ENCODE assay signal across 8 cellular contexts in the genomic region with DNA sequence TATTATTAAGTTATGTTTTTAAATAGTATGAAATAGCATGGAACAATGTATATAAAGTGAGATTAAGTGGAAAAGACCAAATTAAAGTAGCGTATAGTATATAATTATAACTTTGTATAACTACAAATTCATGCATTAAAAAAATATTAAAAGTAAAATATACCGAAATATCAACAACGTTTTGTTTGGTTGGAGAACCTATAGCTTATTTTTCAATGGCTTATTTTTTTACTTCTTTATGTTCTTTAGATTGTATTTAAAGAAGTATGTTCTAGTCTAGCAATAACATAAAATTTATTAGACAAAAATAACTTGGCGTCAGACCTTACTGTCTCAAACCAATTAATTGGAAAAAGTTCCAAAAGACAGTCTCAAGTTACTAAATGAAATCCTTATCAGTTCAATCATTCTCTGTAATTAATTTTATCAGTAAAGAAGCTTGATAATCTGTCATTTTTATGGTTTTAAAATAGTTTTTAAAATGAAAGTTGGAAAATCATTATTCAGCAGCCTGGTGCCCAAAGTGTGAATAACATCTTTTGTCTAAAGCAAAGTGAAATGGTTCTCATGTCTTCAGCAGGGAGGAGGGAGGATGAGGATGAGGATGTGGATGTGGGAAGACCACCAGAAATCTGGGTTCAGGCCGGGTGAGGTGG. TPM values are rescaled to one million over a fixed set of nuclear protein-coding genes. Genes with fewer than 3 reads are reported as not detected.
DNase-seq lines count a peak whose midpoint lies in the region; ATAC-seq, FAIRE-seq and TF ChIP-seq lines count a peak whose summit lies in the region.

No MANE protein-coding gene starts in this region.

- no peaks in the 10 kb centered on the region for H3K36me3 Mint-ChIP-seq in CD4-positive, CD25-positive, alpha-beta regulatory T cell
- H3K36me3 Mint-ChIP-seq in IgD-negative memory B cell, result no peaks in the 10 kb centered on the region

- H3K36me3 ChIP-seq in CD4-positive, CD25-positive, alpha-beta regulatory T cell (ENCODE audit: control insufficient read depth, insufficient read depth, low read length), result no peaks in the 10 kb centered on the region
- no peaks in the 10 kb centered on the region for H3K36me3 ChIP-seq in bronchial epithelial cell (ENCODE audit: control insufficient read depth, insufficient read depth, low read length)
- H3K36me3 ChIP-seq in muscle layer of duodenum (ENCODE audit: control insufficient read depth in 1 of 2, insufficient read depth in 2 of 2, low read length in 2 of 2), result no peaks in the 10 kb centered on the region

- peaks cover 0 to 1% (median 0%) of the 10 kb centered on the region in 7 donors for H3K9me3 Mint-ChIP-seq in CD4-positive, CD25-positive, alpha-beta regulatory T cell
- H3K9me3 Mint-ChIP-seq in IgD-negative memory B cell, result no peaks in the 10 kb centered on the region

- H3K4me1 Mint-ChIP-seq in CD4-positive, CD25-positive, alpha-beta regulatory T cell, result peaks cover 0 to 13% (median 6%) of the 10 kb centered on the region in 4 donors
- H3K4me1 Mint-ChIP-seq in IgD-negative memory B cell, result peaks cover 5 to 18% (median 16%) of the 10 kb centered on the region in 3 donors

- H3K4me1 ChIP-seq in CD4-positive, CD25-positive, alpha-beta regulatory T cell (ENCODE audit: control insufficient read depth, insufficient read depth, low read length, poor library complexity, severe bottlenecking), result no peaks in the 10 kb centered on the region
- H3K4me1 ChIP-seq in muscle layer of duodenum (ENCODE audit: control insufficient read depth in 1 of 2, insufficient read depth in 2 of 2, low read length in 2 of 2), result peaks cover 0 to 3% of the 10 kb centered on the region in 2 donors

- no peaks in the 10 kb centered on the region for H3K9me3 ChIP-seq in CD4-positive, CD25-positive, alpha-beta regulatory T cell (ENCODE audit: control insufficient read depth in 2 of 2, low read length in 2 of 2)
- no peaks in the 10 kb centered on the region for H3K9me3 ChIP-seq in muscle layer of duodenum (ENCODE audit: control insufficient read depth in 1 of 2, low read length in 2 of 2)

- no peak for FAIRE-seq in bronchial epithelial cell (lab: Jason Lieb, UNC)

- no peak for ATAC-seq in CD4-positive, CD25-positive, alpha-beta regulatory T cell (ENCODE audit: low read depth in 2 of 2)
- no peak for ATAC-seq in HG03378 (IDR thresholded peaks at IDR 0.05; ENCODE audit: unreplicated experiment)

- no peak for TF ChIP-seq CTCF in bronchial epithelial cell (IDR thresholded peaks at IDR 0.05; ENCODE audit: insufficient read depth, low read length, severe bottlenecking)

- peak overlapping the region; percentile 55 for H3K4me3 ChIP-seq in CD4-positive, CD25-positive, alpha-beta regulatory T cell (ENCODE audit: low read depth, low read length)
- H3K4me3 ChIP-seq in bronchial epithelial cell (ENCODE audit: low read depth, low read length) (peak overlapping the region; percentile 38), muscle layer of duodenum (ENCODE audit: low read depth in 1 of 2, low read length in 2 of 2) (peak overlapping the region; percentile 48 to 60)

- peaks cover 18% of the 10 kb centered on the region for H3K27me3 ChIP-seq in CD4-positive, CD25-positive, alpha-beta regulatory T cell (ENCODE audit: control insufficient read depth, insufficient read depth, low read length)
- H3K27me3 ChIP-seq in bronchial epithelial cell (ENCODE audit: control insufficient read depth, insufficient read depth, low read length) (no peaks in the 10 kb centered on the region), muscle layer of duodenum (ENCODE audit: low read depth, low read length) (no peaks in the 10 kb centered on the region)

- peaks cover 37% of the 10 kb centered on the region for H3K27me3 Mint-ChIP-seq in CD4-positive, CD25-positive, alpha-beta regulatory T cell
- peaks cover 4% of the 10 kb centered on the region for H3K27me3 Mint-ChIP-seq in IgD-negative memory B cell

- H3K4me3 Mint-ChIP-seq in CD4-positive, CD25-positive, alpha-beta regulatory T cell, result peak overlapping the region in 2 of 4 donors; percentile 49 to 52
- H3K4me3 Mint-ChIP-seq in IgD-negative memory B cell, result peak overlapping the region in 3 of 4 donors; percentile 65 to 82 (median 80)

- no peak overlapping the region for H3K27ac Mint-ChIP-seq in CD4-positive, CD25-positive, alpha-beta regulatory T cell
- H3K27ac Mint-ChIP-seq in IgD-negative memory B cell, result no peak overlapping the region

- no peak overlapping the region for H3K27ac ChIP-seq in CD4-positive, CD25-positive, alpha-beta regulatory T cell (ENCODE audit: insufficient read depth, low read length, poor library complexity, severe bottlenecking)
- no peak overlapping the region for H3K27ac ChIP-seq in muscle layer of duodenum (ENCODE audit: low read length)

- DNase-seq in CD4-positive, CD25-positive, alpha-beta regulatory T cell, result no peak
- peak; percentile 9 for DNase-seq in bronchial epithelial cell (ENCODE audit: low read depth)
- no peak for DNase-seq in T1000 (lab: John Stamatoyannopoulos, UW)
- DNase-seq in stimulated activated CD4-positive, alpha-beta T cell treated with anti-CD3 and anti-CD28 coated beads, Interleukin-1b, Interleukin-23, amount 100 ng/mL, for 48 hours, result no peak
- DNase-seq in NAMALWA (ENCODE audit: low spot score), result no peak

RNA-seq across cellular contexts. Expression of a gene that starts 46.7 kb away (rescaled TPM):
- total RNA-seq in CD4-positive, CD25-positive, alpha-beta regulatory T cell, result 3.6 TPM
- 1 to 10 TPM in 2 of 4 donors, under 1 TPM in 2; 0.23 to 1.6 (median 1.1) TPM for polyA plus RNA-seq in CD4-positive, CD25-positive, alpha-beta regulatory T cell
- polyA plus RNA-seq in IgD-negative memory B cell, result not detected
- 1.0 and 1.6 TPM in 2 replicates for total RNA-seq in bronchial epithelial cell
